ENCODE assay signal across 27 cellular contexts in the genomic region with DNA sequence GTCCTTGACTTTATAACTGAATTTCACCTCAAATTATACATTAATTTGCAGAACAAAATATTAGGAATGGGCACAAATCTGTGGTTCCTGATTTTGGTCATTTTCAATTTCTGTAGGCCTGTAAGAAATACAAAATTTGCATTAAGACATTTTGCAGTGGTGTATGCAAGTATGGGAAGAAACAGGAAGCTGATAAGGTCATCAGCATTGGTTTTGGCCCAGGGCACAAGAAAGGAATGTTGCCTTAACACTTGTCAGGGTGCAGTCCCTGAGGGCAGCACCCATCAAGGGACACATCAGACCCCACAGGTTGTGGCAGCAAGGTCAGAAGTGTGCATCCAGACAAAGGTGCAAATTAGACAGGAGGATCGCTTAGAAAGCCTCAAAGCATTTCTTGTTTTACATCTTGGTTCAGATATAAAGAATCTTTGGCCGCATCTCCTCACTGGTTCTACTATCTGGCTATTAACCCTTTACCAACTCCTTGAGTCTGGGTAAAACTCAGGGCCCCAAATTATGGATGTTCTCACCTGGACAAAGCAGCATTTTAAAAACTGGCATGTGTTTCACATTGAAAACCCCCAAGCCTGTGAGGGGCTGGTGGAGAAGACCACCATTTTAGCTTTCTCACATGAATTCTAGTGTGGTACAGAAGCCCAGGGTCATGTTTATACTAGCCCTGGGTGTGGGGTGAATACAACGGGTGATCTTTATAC.
DNase-seq lines count a peak whose midpoint lies in the region; ATAC-seq and TF ChIP-seq lines count a peak whose summit lies in the region.
"Had no signal": no experiment of that assay in that cellular context is flagged by ENCODE, and none has a peak within 500 bp of the region (broad histone marks: within the 10 kb centered on the region; RNA-seq: fewer than 3 reads in every experiment).

No MANE protein-coding gene starts in this region.

- H3K9me2 ChIP-seq in GM23248 (ENCODE audit: insufficient read depth) = no peaks in the 10 kb centered on the region

- no peak for TF ChIP-seq RAD21 in IMR-90 (IDR thresholded peaks at IDR 0.05; ENCODE audit: low read length)

- no peaks in the 10 kb centered on the region for H4K20me1 ChIP-seq in IMR-90 (ENCODE audit: insufficient read depth, low read length)
- H4K20me1 ChIP-seq in neural progenitor cell (ENCODE audit: low read depth) = no peaks in the 10 kb centered on the region
- no peaks in the 10 kb centered on the region for H4K20me1 ChIP-seq in GM23248 (ENCODE audit: insufficient read depth)

- H3F3A ChIP-seq in neural progenitor cell (ENCODE audit: low read depth) = peaks cover 30% of the 10 kb centered on the region
- H3F3A ChIP-seq in GM23248 (ENCODE audit: insufficient read depth) = peaks cover 32% of the 10 kb centered on the region

- no peak overlapping the region for H3K23ac ChIP-seq in IMR-90 (ENCODE audit: low read depth, low read length)

- no peak overlapping the region for H4K8ac ChIP-seq in IMR-90 (ENCODE audit: low read depth in 2 of 2, low read length in 2 of 2)

- H3K4me1 Mint-ChIP-seq in neural progenitor cell = peaks cover 43% of the 10 kb centered on the region
- H3K4me1 Mint-ChIP-seq: memory B cell had no signal

- H3K4me3 Mint-ChIP-seq in neural progenitor cell = no peak overlapping the region
- H3K4me3 Mint-ChIP-seq: activated B cell treated with CpG ODN at 0.5 μM for 24 hours; activated CD4-positive, alpha-beta T cell treated with anti-CD3 and anti-CD28 coated beads, Interleukin-2, amount 10 ng/mL, durations not matched to agents 7 days and 5 days; activated naive CD4-positive, alpha-beta T cell treated with anti-CD3 and anti-CD28 coated beads, Interleukin-2, amount 10 ng/mL, durations not matched to agents 7 days and 5 days; activated T-cell treated with anti-CD3 and anti-CD28 coated beads, Interleukin-2, amount 50 U/mL, for 72 hours; B cell; IgD-negative memory B cell; memory B cell had no signal

- intact Hi-C loops in IMR-90 (cut with micrococcal nuclease) = no loop called here
- intact Hi-C loops in esophagus squamous epithelium (cut with DNase I) = no loop called here
- intact Hi-C loops in ovary (cut with DNase I) = no loop called here

- H3K4me3 ChIP-seq in GM12865 (ENCODE audit: low read depth, low read length) (no peak overlapping the region), IMR-90 (ENCODE audit: insufficient read depth, low read depth, low read length) (no peak overlapping the region), esophagus squamous epithelium (no peak overlapping the region), neural progenitor cell (no peak overlapping the region), ovary (no peak overlapping the region), GM23248 (no peak overlapping the region)
- H3K4me3 ChIP-seq: prostate gland, right lobe of liver, transverse colon had no signal

- no peak for ATAC-seq in IMR-90 (ENCODE audit: low read depth)
- no peak for ATAC-seq in omental fat pad (ENCODE audit: low FRiP score)
- ATAC-seq: activated T-cell treated with anti-CD3 and anti-CD28 coated beads, Interleukin-2, amount 50 U/mL, for 72 hours; left lobe of liver had no signal

- H3K27me3 ChIP-seq in IMR-90 (ENCODE audit: control insufficient read depth, insufficient read depth, low read length) = no peaks in the 10 kb centered on the region
- H3K27me3 ChIP-seq in esophagus squamous epithelium = no peaks in the 10 kb centered on the region
- no peaks in the 10 kb centered on the region for H3K27me3 ChIP-seq in neural progenitor cell
- no peaks in the 10 kb centered on the region for H3K27me3 ChIP-seq in ovary
- H3K27me3 ChIP-seq in GM23248 (replicated peaks; ENCODE audit: insufficient read depth) = no peaks in the 10 kb centered on the region
- H3K27me3 ChIP-seq: neutrophil, right lobe of liver, transverse colon had no signal

- H3K9me3 ChIP-seq in IMR-90 (ENCODE audit: control insufficient read depth, insufficient read depth, low read length) (no peaks in the 10 kb centered on the region), esophagus squamous epithelium (no peaks in the 10 kb centered on the region), neural progenitor cell (ENCODE audit: low read depth) (peaks cover 1% of the 10 kb centered on the region), ovary (no peaks in the 10 kb centered on the region), GM23248 (ENCODE audit: low read depth) (no peaks in the 10 kb centered on the region)
- H3K9me3 ChIP-seq: neutrophil, prostate gland, right lobe of liver, transverse colon had no signal

- no peak overlapping the region for H2BK20ac ChIP-seq in IMR-90 (ENCODE audit: low read depth, low read length)

- DNase-seq in GM12865 (ENCODE audit: low read depth) = peak; percentile 12
- DNase-seq in IMR-90 = no peak
- no peak for DNase-seq in esophagus squamous epithelium (lab: John Stamatoyannopoulos, UW)
- no peak for DNase-seq in neural progenitor cell (ENCODE audit: low spot score)
- no peak for DNase-seq in omental fat pad (ENCODE audit: low spot score)
- DNase-seq in ovary = no peak
- DNase-seq in GM23248 = no peak
- DNase-seq in activated effector memory CD4-positive, alpha-beta T cell treated with anti-CD3 and anti-CD28 coated beads, Interleukin-2, amount 50 U/mL, for 16 hours = no peak
- DNase-seq: activated B cell treated with CpG ODN at 0.5 μM for 24 hours; activated CD4-positive, alpha-beta T cell treated with anti-CD3 and anti-CD28 coated beads, Interleukin-2, amount 10 ng/mL, durations not matched to agents 7 days and 5 days; activated naive CD4-positive, alpha-beta T cell treated with anti-CD3 and anti-CD28 coated beads, Interleukin-2, amount 10 ng/mL, durations not matched to agents 7 days and 5 days; activated T-cell treated with anti-CD3 and anti-CD28 coated beads, Interleukin-2, amount 50 U/mL, for 72 hours; CD4-positive, alpha-beta memory T cell; NCI-H146; NCI-H2107; NCI-H446; NCI-H82; right lobe of liver; stimulated activated CD4-positive, alpha-beta T cell treated with anti-CD3 and anti-CD28 coated beads, Interleukin-12 subunit alpha, Interleukin-12 subunit beta, amount 100 ng/mL, for 4 hours; stimulated activated CD4-positive, alpha-beta T cell treated with anti-CD3 and anti-CD28 coated beads, Interleukin-2, amount 100 ng/mL, for 48 hours had no signal

- no peak overlapping the region for H2AK9ac ChIP-seq in IMR-90 (replicated peaks; ENCODE audit: low read depth, low read length, poor library complexity)

- dilution Hi-C loops in IMR-90 (cut with HindIII; ENCODE audit: low sequenced_read_pairs, unreplicated experiment) = no loop called here

- H3K27ac Mint-ChIP-seq in neural progenitor cell = peak overlapping the region; percentile 47
- H3K27ac Mint-ChIP-seq: activated B cell treated with CpG ODN at 0.5 μM for 24 hours; activated naive CD4-positive, alpha-beta T cell treated with anti-CD3 and anti-CD28 coated beads, Interleukin-2, amount 10 ng/mL, durations not matched to agents 7 days and 5 days; B cell; IgD-negative memory B cell; memory B cell had no signal

- CTCF ChIA-PET in IMR-90 (lab: Yijun Ruan, JAX) = interaction anchor here (0.6 kb wide), 1 partner anchor 16 kb away, joined by 3 read pairs; no protein-coding TSS in a partner anchor

- in situ Hi-C loops in IMR-90 (cut with MboI; ENCODE audit: low sequenced_read_pairs) = no loop called here
- in situ Hi-C loops in GM23248 (cut with MboI) = no loop called here

- H3K79me2 ChIP-seq in neural progenitor cell (ENCODE audit: low read depth) = no peaks in the 10 kb centered on the region
- H3K79me2 ChIP-seq in GM23248 (ENCODE audit: insufficient read depth) = no peaks in the 10 kb centered on the region

- no CpG with 5 or more reads among the region's 3 CpGs for WGBS in IMR-90 (ENCODE audit: extremely low coverage in 2 of 2, insufficient read length in 1 of 2), 2 experiments
- 70 to 71% methylated on average over 3 of the region's 3 CpGs for WGBS in esophagus squamous epithelium, 2 donors
- 75 to 92% (median 84%) methylated on average over 3 of the region's 3 CpGs for WGBS in ovary, 3 donors
- WGBS in GM23248 (ENCODE audit: low coverage in 1 of 2, low lambda C conversion rate in 2 of 2, missing lambda C conversion rate in 2 of 2), 2 experiments = 83 to 85% methylated on average over 3 of the region's 3 CpGs

- peaks cover 9% of the 10 kb centered on the region; the same call in 1 of the 2 replicates for H3K4me1 ChIP-seq in IMR-90 (ENCODE audit: control insufficient read depth, insufficient read depth, low read length)
- H3K4me1 ChIP-seq in esophagus squamous epithelium = peaks cover 14 to 54% (median 39%) of the 10 kb centered on the region in 3 donors
- peaks cover 47% of the 10 kb centered on the region for H3K4me1 ChIP-seq in neural progenitor cell
- peaks cover 14% of the 10 kb centered on the region for H3K4me1 ChIP-seq in ovary (ENCODE audit: insufficient read depth)
- peaks cover 31% of the 10 kb centered on the region for H3K4me1 ChIP-seq in GM23248 (ENCODE audit: insufficient read depth)
- H3K4me1 ChIP-seq: prostate gland, right lobe of liver had no signal

- no peak for TF ChIP-seq EP300 in ovary (IDR thresholded peaks at IDR 0.05)

- H4K5ac ChIP-seq in IMR-90 (ENCODE audit: low read depth, low read length) = 0 out of 2 replicates have a peak overlapping the region, but pooled peaks have one; percentile 65

- no peak overlapping the region for H3K4ac ChIP-seq in IMR-90 (ENCODE audit: low read depth, low read length)

- H3K4me2 ChIP-seq in IMR-90 (ENCODE audit: low read depth, low read length) (no peak overlapping the region), neural progenitor cell (no peak overlapping the region), GM23248 (ENCODE audit: unreplicated experiment) (no peak overlapping the region)

- H2BK5ac ChIP-seq in IMR-90 (ENCODE audit: low read depth, low read length, poor library complexity, severe bottlenecking) = no peak overlapping the region

- H3K56ac ChIP-seq in IMR-90 (ENCODE audit: extremely low read depth, insufficient read depth, low read length) = no peak overlapping the region

- H3K9ac ChIP-seq in IMR-90 (ENCODE audit: low read depth, low read length) = no peak overlapping the region
- no peak overlapping the region for H3K9ac ChIP-seq in neural progenitor cell
- H3K9ac ChIP-seq in GM23248 = no peak overlapping the region

- no peak overlapping the region for H3K14ac ChIP-seq in IMR-90 (replicated peaks; ENCODE audit: low read depth, low read length)

- H4K91ac ChIP-seq in IMR-90 (ENCODE audit: insufficient read depth, low read depth, low read length) = no peak overlapping the region

- no peaks in the 10 kb centered on the region for H3K79me1 ChIP-seq in IMR-90 (ENCODE audit: low read depth in 1 of 2, low read length in 2 of 2)

- H2AK5ac ChIP-seq in IMR-90 (ENCODE audit: low read depth, low read length) = 0 out of 2 replicates have a peak overlapping the region, but pooled peaks have one; percentile 4

- POLR2A ChIA-PET in IMR-90 (lab: Charles Lee; ENCODE audit: unreplicated experiment) = no interaction called here

- H2BK120ac ChIP-seq in IMR-90 (ENCODE audit: low read depth, low read length) = no peak overlapping the region

- no peaks in the 10 kb centered on the region for H3K9me1 ChIP-seq in IMR-90 (ENCODE audit: insufficient read depth, low read length)

- H3K18ac ChIP-seq in IMR-90 (ENCODE audit: low read depth, low read length) = no peak overlapping the region

- H2BK15ac ChIP-seq in IMR-90 (ENCODE audit: low read depth, low read length) = no peak overlapping the region

- TF ChIP-seq CTCF in GM12865 (IDR thresholded peaks at IDR 0.05; ENCODE audit: insufficient read depth, low read depth, low read length, missing control alignments) = no peak
- TF ChIP-seq CTCF in IMR-90 (conservative IDR thresholded peaks at IDR 0.05; ENCODE audit: low read depth, low read length) = no peak
- no peak for TF ChIP-seq CTCF in esophagus squamous epithelium (IDR thresholded peaks at IDR 0.05)
- no peak for TF ChIP-seq CTCF in neural progenitor cell (IDR thresholded peaks at IDR 0.05)
- TF ChIP-seq CTCF in omental fat pad (IDR thresholded peaks at IDR 0.05) = no peak
- no peak for TF ChIP-seq CTCF in ovary (IDR thresholded peaks at IDR 0.05)

- BruUV-seq in IMR-90 (replicated peaks; lab: Mats Ljungman, UMichigan) = no TSS peak

- peaks cover 6% of the 10 kb centered on the region for H3K27me3 Mint-ChIP-seq in neural progenitor cell (ENCODE audit: insufficient read depth, low read depth)
- H3K27me3 Mint-ChIP-seq: activated B cell treated with CpG ODN at 0.5 μM for 24 hours; activated CD4-positive, alpha-beta T cell treated with anti-CD3 and anti-CD28 coated beads, Interleukin-2, amount 10 ng/mL, durations not matched to agents 7 days and 5 days; activated naive CD4-positive, alpha-beta T cell treated with anti-CD3 and anti-CD28 coated beads, Interleukin-2, amount 10 ng/mL, durations not matched to agents 7 days and 5 days; B cell; CD4-positive, alpha-beta memory T cell; IgD-negative memory B cell had no signal

- no peak overlapping the region for H3K27ac ChIP-seq in IMR-90 (ENCODE audit: insufficient read depth, low read length)
- H3K27ac ChIP-seq in esophagus squamous epithelium = peak overlapping the region; percentile 15 to 63 (median 44)
- no peak overlapping the region for H3K27ac ChIP-seq in neural progenitor cell
- no peak overlapping the region for H3K27ac ChIP-seq in ovary
- H3K27ac ChIP-seq in GM23248 = no peak overlapping the region
- H3K27ac ChIP-seq: neutrophil, prostate gland, right lobe of liver had no signal

- H3K36me3 ChIP-seq in IMR-90 (ENCODE audit: control insufficient read depth, insufficient read depth, low read length) = peaks cover 7% of the 10 kb centered on the region
- peaks cover 0 to 17% (median 0%) of the 10 kb centered on the region in 3 donors for H3K36me3 ChIP-seq in esophagus squamous epithelium
- no peaks in the 10 kb centered on the region for H3K36me3 ChIP-seq in neural progenitor cell
- no peaks in the 10 kb centered on the region for H3K36me3 ChIP-seq in ovary
- H3K36me3 ChIP-seq in GM23248 (ENCODE audit: low read depth) = peaks cover 8% of the 10 kb centered on the region; the same call in 1 of the 2 replicates
- H3K36me3 ChIP-seq: neutrophil, prostate gland, transverse colon had no signal

- H2AFZ ChIP-seq in IMR-90 (replicated peaks; ENCODE audit: low read length, poor library complexity) = no peak overlapping the region
- H2AFZ ChIP-seq in neural progenitor cell (replicated peaks) = no peak overlapping the region
- no peak overlapping the region for H2AFZ ChIP-seq in GM23248

- H3K36me3 Mint-ChIP-seq in neural progenitor cell = no peaks in the 10 kb centered on the region
- H3K36me3 Mint-ChIP-seq: memory B cell had no signal

- no peaks in the 10 kb centered on the region for H3K9me3 Mint-ChIP-seq in neural progenitor cell
- H3K9me3 Mint-ChIP-seq: activated B cell treated with CpG ODN at 0.5 μM for 24 hours; activated T-cell treated with anti-CD3 and anti-CD28 coated beads, Interleukin-2, amount 50 U/mL, for 72 hours; memory B cell had no signal

- TF ChIP-seq POLR2A in IMR-90 (IDR thresholded peaks at IDR 0.05; ENCODE audit: low read depth, low read length) (no peak), esophagus squamous epithelium (IDR thresholded peaks at IDR 0.05) (no peak), ovary (IDR thresholded peaks at IDR 0.05) (no peak)

Comparison
In these comparisons a context has a peak if more than half of its experiments do, and no peak if none do; other contexts are left out.
1. H3K27ac ChIP-seq: peak in esophagus squamous epithelium (4 of 4); none in IMR-90 (single experiment), neural progenitor cell (single experiment), ovary (0 of 2) and GM23248 (single experiment).